Comparison of ENCODE assay signal across 25 cellular contexts in the genomic region with DNA sequence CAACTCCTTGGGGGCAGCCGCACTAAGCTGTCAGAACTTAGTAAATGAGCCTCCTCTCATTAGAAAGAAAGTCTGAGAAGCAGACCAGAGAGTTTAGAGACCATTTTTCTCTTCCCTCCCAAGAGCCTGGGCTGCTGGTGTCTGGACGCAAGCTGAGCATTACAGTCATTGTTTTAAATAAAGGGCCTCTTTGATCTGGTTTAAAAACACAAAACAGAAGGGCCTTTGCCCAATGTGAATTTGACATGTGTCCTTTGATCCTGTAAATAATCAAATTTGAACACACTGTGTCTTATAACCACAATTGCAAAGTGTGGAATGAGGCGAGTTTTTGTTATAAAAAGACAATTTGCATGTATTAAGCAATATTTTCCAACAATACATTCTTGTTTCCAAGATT.
A peak's percentile ranks its signal among the peaks of the same experiment; 100 is the strongest.
DNase-seq lines count a peak whose midpoint lies in the region; ATAC-seq lines count a peak whose summit lies in the region.
"Had no signal": no experiment of that assay in that cellular context is flagged by ENCODE, and none has a peak within 500 bp of the region (broad histone marks: within the 10 kb centered on the region; RNA-seq: fewer than 3 reads in every experiment).

No MANE protein-coding gene starts in this region.

- H3K27ac ChIP-seq in ectodermal cell (ENCODE audit: insufficient read depth, low read depth, low read length, poor library complexity, severe bottlenecking) = peak overlapping the region; percentile 39
- peak overlapping the region; percentile 84 for H3K27ac ChIP-seq in mesodermal cell (ENCODE audit: low read depth, low read length, severe bottlenecking)
- peak overlapping the region; percentile 32 for H3K27ac ChIP-seq in rectal smooth muscle tissue (ENCODE audit: low read depth, low read length)
- H3K27ac ChIP-seq: gastrocnemius medialis, hepatocyte, RWPE1, tibial artery had no signal

- no peak overlapping the region for H3K9ac ChIP-seq in rectal smooth muscle tissue (ENCODE audit: low read length)

- H3K4me1 ChIP-seq in ectodermal cell (ENCODE audit: control insufficient read depth, insufficient read depth, low read length) = peaks cover 15% of the 10 kb centered on the region
- H3K4me1 ChIP-seq in mesodermal cell (ENCODE audit: control insufficient read depth, insufficient read depth, low read length, poor library complexity, severe bottlenecking) = no peaks in the 10 kb centered on the region
- peaks cover 7% of the 10 kb centered on the region for H3K4me1 ChIP-seq in rectal smooth muscle tissue (ENCODE audit: control insufficient read depth, insufficient read depth, low read length)
- H3K4me1 ChIP-seq: gastrocnemius medialis, tibial artery had no signal

- H3K36me3 ChIP-seq in ectodermal cell (ENCODE audit: control insufficient read depth, insufficient read depth, low read length) (no peaks in the 10 kb centered on the region), mesodermal cell (ENCODE audit: control insufficient read depth, insufficient read depth, low read length) (no peaks in the 10 kb centered on the region), rectal smooth muscle tissue (ENCODE audit: control insufficient read depth, insufficient read depth, low read length) (no peaks in the 10 kb centered on the region)
- H3K36me3 ChIP-seq: gastrocnemius medialis, tibial artery had no signal

- H3K9me3 ChIP-seq in ectodermal cell (ENCODE audit: control insufficient read depth, low read length) (no peaks in the 10 kb centered on the region), mesodermal cell (ENCODE audit: control insufficient read depth, low read length) (no peaks in the 10 kb centered on the region)
- H3K9me3 ChIP-seq: gastrocnemius medialis, tibial artery had no signal

- H3K4me3 ChIP-seq in ectodermal cell (ENCODE audit: insufficient read depth, low read depth, low read length) (no peak overlapping the region), mesodermal cell (ENCODE audit: extremely low read depth, insufficient read depth, low read length, poor library complexity, severe bottlenecking) (no peak overlapping the region), rectal smooth muscle tissue (ENCODE audit: low read length) (no peak overlapping the region)
- H3K4me3 ChIP-seq: gastrocnemius medialis, hepatocyte, tibial artery had no signal

- no peak for ATAC-seq in GM18861 (IDR thresholded peaks at IDR 0.05; ENCODE audit: unreplicated experiment)
- ATAC-seq: activated CD4-positive, CD25-positive, alpha-beta regulatory T cell treated with anti-CD3 and anti-CD28 coated beads, Interleukin-2, amount 50 U/mL, for 24 hours; activated T-helper 17 cell treated with anti-CD3 and anti-CD28 coated beads, Interleukin-2, amount 50 U/mL, for 72 hours; CD8-positive, alpha-beta T cell; gastrocnemius medialis; natural killer cell treated with Interleukin-12 subunit alpha and Interleukin-12 subunit beta and Interleukin-15 and Interleukin-18, amount 100 ng/mL, for 72 hours; stimulated activated naive CD8-positive, alpha-beta T cell treated with anti-CD3 and anti-CD28 coated beads, Interleukin-15, Interleukin-2, amounts not matched to agents 100 U/mL and 50 U/mL, for 24 hours had no signal

- WGBS in ectodermal cell, 2 experiments = 40 to 44% methylated on average over 2 of the region's 3 CpGs
- 90% methylated on average over 2 of the region's 3 CpGs; no CpG with 5 or more reads in 1 of the 2 experiments for WGBS in mesodermal cell (ENCODE audit: insufficient coverage in 2 of 2), 2 experiments

- no peak for DNase-seq in mesenteric fat pad (ENCODE audit: low spot score)
- no peak for DNase-seq in NCI-H1930 (lab: John Stamatoyannopoulos, UW)
- no peak for DNase-seq in activated naive CD4-positive, alpha-beta T cell treated with anti-CD3 and anti-CD28 coated beads, Interleukin-2, amount 50 U/mL, for 16 hours
- DNase-seq: activated CD4-positive, alpha-beta memory T cell treated with anti-CD3 and anti-CD28 coated beads for 36 hours; activated CD8-positive, alpha-beta memory T cell treated with anti-CD3 and anti-CD28 coated beads, Interleukin-2, amount 50 U/mL, for 48 hours; CD8-positive, alpha-beta T cell; cortex of kidney; EL; gastrocnemius medialis; KG1; NCI-H1436 treated with DMSO at 0.1 percent for 48 hours; NCI-H2107; NCI-H446 treated with DMSO at 0.1 percent for 48 hours; stimulated activated naive CD8-positive, alpha-beta T cell treated with anti-CD3 and anti-CD28 coated beads, Interleukin-15, Interleukin-2, amounts not matched to agents 100 U/mL and 50 U/mL, for 24 hours; T-helper 1 cell; tibial artery had no signal

- no peaks in the 10 kb centered on the region for H3K27me3 ChIP-seq in ectodermal cell (ENCODE audit: control insufficient read depth, insufficient read depth, low read length, poor library complexity, severe bottlenecking)
- no peaks in the 10 kb centered on the region for H3K27me3 ChIP-seq in rectal smooth muscle tissue (ENCODE audit: control insufficient read depth, insufficient read depth, low read length)
- H3K27me3 ChIP-seq: gastrocnemius medialis, hepatocyte, tibial artery had no signal

Comparison
In these comparisons a context has a peak if more than half of its experiments do, and no peak if none do; other contexts are left out.
1. H3K27ac ChIP-seq: peak in every context shown above with its lines; median percentile 84 in mesodermal cell; 39 in ectodermal cell; 32 in rectal smooth muscle tissue.